Comparison of ENCODE assay signal across 1 cellular context in the genomic region with DNA sequence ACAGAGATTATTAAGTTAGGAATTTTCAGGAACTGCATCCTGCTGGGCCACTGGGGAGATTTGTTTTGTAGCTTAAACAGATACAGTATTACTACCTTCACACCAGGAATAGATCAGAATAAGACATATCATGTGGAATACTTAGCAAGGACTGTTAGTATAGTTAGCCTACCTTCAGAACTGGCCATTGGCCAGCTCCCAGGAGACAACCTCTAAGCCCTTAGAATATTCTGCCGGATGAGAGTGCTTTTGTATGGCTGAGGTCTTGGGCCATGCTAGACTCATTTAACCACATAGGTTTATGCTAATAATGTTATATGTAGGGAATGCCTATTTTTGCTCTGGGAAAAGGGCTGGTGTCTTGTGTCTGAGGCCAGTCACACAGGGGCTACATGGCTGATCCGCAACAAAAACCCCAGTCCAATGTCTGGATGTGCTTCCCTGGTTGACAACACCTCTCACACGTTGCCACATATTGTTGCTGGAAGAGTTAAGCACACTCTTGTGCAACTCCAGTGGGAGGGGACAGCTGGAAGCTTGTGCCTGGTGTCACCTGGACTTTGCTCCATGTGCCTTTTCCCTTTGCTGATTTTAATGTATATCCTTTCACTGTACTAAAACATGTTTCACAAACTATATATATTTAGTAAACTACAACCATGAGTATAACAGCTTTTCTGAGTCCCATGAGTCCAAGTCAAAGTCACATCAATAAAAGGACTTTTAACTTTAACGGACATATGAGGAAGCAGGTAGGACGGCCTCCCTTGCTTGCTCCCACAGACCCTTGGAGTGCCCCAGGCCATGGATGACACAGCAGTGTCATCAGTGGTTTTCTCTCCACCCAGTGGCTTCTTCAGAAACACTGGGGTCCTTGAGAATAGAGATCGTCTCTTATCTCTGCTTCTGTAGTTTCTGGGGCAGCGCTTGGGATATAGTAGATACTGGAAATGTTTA.
TF ChIP-seq lines count a peak whose summit lies in the region.

No MANE protein-coding gene starts in this region.

TF ChIP-seq in HepG2, 621 proteins besides CTCF, POLR2A, EP300 and RAD21 (continued from another document and continues in another):
- peak; percentile 86 for TF ChIP-seq FOSL2 (CRISPR knock-in tag; IDR thresholded peaks at IDR 0.05)
- TF ChIP-seq, protein P1, sequence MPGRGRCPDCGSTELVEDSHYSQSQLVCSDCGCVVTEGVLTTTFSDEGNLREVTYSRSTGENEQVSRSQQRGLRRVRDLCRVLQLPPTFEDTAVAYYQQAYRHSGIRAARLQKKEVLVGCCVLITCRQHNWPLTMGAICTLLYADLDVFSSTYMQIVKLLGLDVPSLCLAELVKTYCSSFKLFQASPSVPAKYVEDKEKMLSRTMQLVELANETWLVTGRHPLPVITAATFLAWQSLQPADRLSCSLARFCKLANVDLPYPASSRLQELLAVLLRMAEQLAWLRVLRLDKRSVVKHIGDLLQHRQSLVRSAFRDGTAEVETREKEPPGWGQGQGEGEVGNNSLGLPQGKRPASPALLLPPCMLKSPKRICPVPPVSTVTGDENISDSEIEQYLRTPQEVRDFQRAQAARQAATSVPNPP (CRISPR knock-in tag; IDR thresholded peaks at IDR 0.05), result no peak
- no peak for TF ChIP-seq HMGA1 (CRISPR knock-in tag; conservative IDR thresholded peaks at IDR 0.05)
- TF ChIP-seq BCL3 (CRISPR knock-in tag; IDR thresholded peaks at IDR 0.05), result no peak
- TF ChIP-seq ATF7 (IDR thresholded peaks at IDR 0.05), result 0 out of 2 replicates have a peak, but pooled peaks have one; percentile 13
- no peak for TF ChIP-seq ATF7 (CRISPR knock-in tag; IDR thresholded peaks at IDR 0.05)
- TF ChIP-seq, protein P2, sequence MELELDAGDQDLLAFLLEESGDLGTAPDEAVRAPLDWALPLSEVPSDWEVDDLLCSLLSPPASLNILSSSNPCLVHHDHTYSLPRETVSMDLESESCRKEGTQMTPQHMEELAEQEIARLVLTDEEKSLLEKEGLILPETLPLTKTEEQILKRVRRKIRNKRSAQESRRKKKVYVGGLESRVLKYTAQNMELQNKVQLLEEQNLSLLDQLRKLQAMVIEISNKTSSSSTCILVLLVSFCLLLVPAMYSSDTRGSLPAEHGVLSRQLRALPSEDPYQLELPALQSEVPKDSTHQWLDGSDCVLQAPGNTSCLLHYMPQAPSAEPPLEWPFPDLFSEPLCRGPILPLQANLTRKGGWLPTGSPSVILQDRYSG (CRISPR knock-in tag; IDR thresholded peaks at IDR 0.05), result no peak
- no peak for TF ChIP-seq EZH2 (conservative IDR thresholded peaks at IDR 0.05; ENCODE audit: low read depth, low read length)
- no peak for TF ChIP-seq NR0B2 (CRISPR knock-in tag; IDR thresholded peaks at IDR 0.05)
- peak; percentile 88 for TF ChIP-seq ZNF710 (CRISPR knock-in tag; IDR thresholded peaks at IDR 0.05; ENCODE audit: borderline replicate concordance)
- no peak for TF ChIP-seq ZNF879 (CRISPR knock-in tag; IDR thresholded peaks at IDR 0.05)
- TF ChIP-seq RNF219 (CRISPR knock-in tag; IDR thresholded peaks at IDR 0.05), result no peak
- no peak for TF ChIP-seq RFXANK (CRISPR knock-in tag; IDR thresholded peaks at IDR 0.05)
- no peak for TF ChIP-seq ZNF784 (CRISPR knock-in tag; IDR thresholded peaks at IDR 0.05; ENCODE audit: borderline replicate concordance)
- no peak for TF ChIP-seq ZNF737 (CRISPR knock-in tag; IDR thresholded peaks at IDR 0.05; ENCODE audit: borderline replicate concordance)
- TF ChIP-seq, protein P3, sequence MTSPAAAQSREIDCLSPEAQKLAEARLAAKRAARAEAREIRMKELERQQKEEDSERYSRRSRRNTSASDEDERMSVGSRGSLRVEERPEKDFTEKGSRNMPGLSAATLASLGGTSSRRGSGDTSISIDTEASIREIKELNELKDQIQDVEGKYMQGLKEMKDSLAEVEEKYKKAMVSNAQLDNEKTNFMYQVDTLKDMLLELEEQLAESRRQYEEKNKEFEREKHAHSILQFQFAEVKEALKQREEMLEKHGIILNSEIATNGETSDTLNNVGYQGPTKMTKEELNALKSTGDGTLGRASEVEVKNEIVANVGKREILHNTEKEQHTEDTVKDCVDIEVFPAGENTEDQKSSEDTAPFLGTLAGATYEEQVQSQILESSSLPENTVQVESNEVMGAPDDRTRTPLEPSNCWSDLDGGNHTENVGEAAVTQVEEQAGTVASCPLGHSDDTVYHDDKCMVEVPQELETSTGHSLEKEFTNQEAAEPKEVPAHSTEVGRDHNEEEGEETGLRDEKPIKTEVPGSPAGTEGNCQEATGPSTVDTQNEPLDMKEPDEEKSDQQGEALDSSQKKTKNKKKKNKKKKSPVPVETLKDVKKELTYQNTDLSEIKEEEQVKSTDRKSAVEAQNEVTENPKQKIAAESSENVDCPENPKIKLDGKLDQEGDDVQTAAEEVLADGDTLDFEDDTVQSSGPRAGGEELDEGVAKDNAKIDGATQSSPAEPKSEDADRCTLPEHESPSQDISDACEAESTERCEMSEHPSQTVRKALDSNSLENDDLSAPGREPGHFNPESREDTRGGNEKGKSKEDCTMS (CRISPR knock-in tag; conservative IDR thresholded peaks at IDR 0.05), result no peak
- TF ChIP-seq, protein P4, sequence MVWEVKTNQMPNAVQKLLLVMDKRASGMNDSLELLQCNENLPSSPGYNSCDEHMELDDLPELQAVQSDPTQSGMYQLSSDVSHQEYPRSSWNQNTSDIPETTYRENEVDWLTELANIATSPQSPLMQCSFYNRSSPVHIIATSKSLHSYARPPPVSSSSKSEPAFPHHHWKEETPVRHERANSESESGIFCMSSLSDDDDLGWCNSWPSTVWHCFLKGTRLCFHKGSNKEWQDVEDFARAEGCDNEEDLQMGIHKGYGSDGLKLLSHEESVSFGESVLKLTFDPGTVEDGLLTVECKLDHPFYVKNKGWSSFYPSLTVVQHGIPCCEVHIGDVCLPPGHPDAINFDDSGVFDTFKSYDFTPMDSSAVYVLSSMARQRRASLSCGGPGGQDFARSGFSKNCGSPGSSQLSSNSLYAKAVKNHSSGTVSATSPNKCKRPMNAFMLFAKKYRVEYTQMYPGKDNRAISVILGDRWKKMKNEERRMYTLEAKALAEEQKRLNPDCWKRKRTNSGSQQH (CRISPR knock-in tag; IDR thresholded peaks at IDR 0.05; ENCODE audit: low read depth), result peak; percentile 68; the same call in 1 of the 2 replicates
- peak; percentile 70; the same call in 1 of the 2 replicates for TF ChIP-seq ZNF431 (CRISPR knock-in tag; IDR thresholded peaks at IDR 0.05; ENCODE audit: borderline replicate concordance, low read depth)
- TF ChIP-seq IRF2 (CRISPR knock-in tag; IDR thresholded peaks at IDR 0.05), result peak; percentile 87
- peak; percentile 62 for TF ChIP-seq HNF1A (IDR thresholded peaks at IDR 0.05; ENCODE audit: low read depth)
- TF ChIP-seq HNF1A (CRISPR knock-in tag; IDR thresholded peaks at IDR 0.05; ENCODE audit: borderline replicate concordance), result peak; percentile 84
- TF ChIP-seq, protein P5, sequence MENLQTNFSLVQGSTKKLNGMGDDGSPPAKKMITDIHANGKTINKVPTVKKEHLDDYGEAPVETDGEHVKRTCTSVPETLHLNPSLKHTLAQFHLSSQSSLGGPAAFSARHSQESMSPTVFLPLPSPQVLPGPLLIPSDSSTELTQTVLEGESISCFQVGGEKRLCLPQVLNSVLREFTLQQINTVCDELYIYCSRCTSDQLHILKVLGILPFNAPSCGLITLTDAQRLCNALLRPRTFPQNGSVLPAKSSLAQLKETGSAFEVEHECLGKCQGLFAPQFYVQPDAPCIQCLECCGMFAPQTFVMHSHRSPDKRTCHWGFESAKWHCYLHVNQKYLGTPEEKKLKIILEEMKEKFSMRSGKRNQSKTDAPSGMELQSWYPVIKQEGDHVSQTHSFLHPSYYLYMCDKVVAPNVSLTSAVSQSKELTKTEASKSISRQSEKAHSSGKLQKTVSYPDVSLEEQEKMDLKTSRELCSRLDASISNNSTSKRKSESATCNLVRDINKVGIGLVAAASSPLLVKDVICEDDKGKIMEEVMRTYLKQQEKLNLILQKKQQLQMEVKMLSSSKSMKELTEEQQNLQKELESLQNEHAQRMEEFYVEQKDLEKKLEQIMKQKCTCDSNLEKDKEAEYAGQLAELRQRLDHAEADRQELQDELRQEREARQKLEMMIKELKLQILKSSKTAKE (CRISPR knock-in tag; IDR thresholded peaks at IDR 0.05; ENCODE audit: borderline replicate concordance), result no peak
- TF ChIP-seq KLF11 (CRISPR knock-in tag; IDR thresholded peaks at IDR 0.05), result no peak
- 0 out of 2 replicates have a peak, but pooled peaks have one; percentile 57 for TF ChIP-seq ZSCAN9 (CRISPR knock-in tag; IDR thresholded peaks at IDR 0.05; ENCODE audit: borderline replicate concordance)
- TF ChIP-seq SALL1 (CRISPR knock-in tag; IDR thresholded peaks at IDR 0.05), result peak; percentile 99
- TF ChIP-seq, protein P6, sequence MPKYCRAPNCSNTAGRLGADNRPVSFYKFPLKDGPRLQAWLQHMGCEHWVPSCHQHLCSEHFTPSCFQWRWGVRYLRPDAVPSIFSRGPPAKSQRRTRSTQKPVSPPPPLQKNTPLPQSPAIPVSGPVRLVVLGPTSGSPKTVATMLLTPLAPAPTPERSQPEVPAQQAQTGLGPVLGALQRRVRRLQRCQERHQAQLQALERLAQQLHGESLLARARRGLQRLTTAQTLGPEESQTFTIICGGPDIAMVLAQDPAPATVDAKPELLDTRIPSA (CRISPR knock-in tag; IDR thresholded peaks at IDR 0.05; ENCODE audit: borderline replicate concordance), result no peak
- no peak for TF ChIP-seq SRF (IDR thresholded peaks at IDR 0.05; ENCODE audit: low read depth, low read length)
